ENCODE assay signal across 20 cellular contexts in genomic region chr11:36192723-36193619, GRCh38.
DNase-seq lines count a peak whose midpoint lies in the region; ATAC-seq and TF ChIP-seq lines count a peak whose summit lies in the region.
"Had no signal": no experiment of that assay in that cellular context is flagged by ENCODE, and none has a peak within 500 bp of the region (broad histone marks: within the 10 kb centered on the region; RNA-seq: fewer than 3 reads in every experiment).

No MANE protein-coding gene starts in this region.

- DNase-seq in MM.1S (peak; percentile 85), left lobe of liver (ENCODE audit: low spot score) (no peak), left ventricle myocardium inferior (no peak), SW480 (ENCODE audit: low spot score) (no peak), hypothalamus (lab: John Stamatoyannopoulos, UW) (no peak), WTC11 (ENCODE audit: low spot score) (no peak)
- DNase-seq: Calu3; CD4-positive, alpha-beta T cell; DMS53; Kasumi-1; NCI-H1105; NCI-H187; NCI-H446 treated with DMSO at 0.1 percent for 48 hours; NCI-H748 treated with DMSO at 0.1 percent for 48 hours; PC-3; SJCRH30 had no signal

- H3K4me1 Mint-ChIP-seq in WTC11: peaks cover 24% of the 10 kb centered on the region
- H3K4me1 Mint-ChIP-seq: B cell had no signal

- no peaks in the 10 kb centered on the region for H4K20me1 ChIP-seq in MM.1S (ENCODE audit: insufficient read depth, low read length)

- H3K79me2 ChIP-seq in MM.1S (ENCODE audit: low read length): no peaks in the 10 kb centered on the region

- H3K36me3 ChIP-seq in MM.1S (replicated peaks; ENCODE audit: insufficient read depth, low read length) (no peaks in the 10 kb centered on the region), left ventricle myocardium inferior (no peaks in the 10 kb centered on the region)
- H3K36me3 ChIP-seq: SJCRH30 had no signal

- H3K9me3 Mint-ChIP-seq in WTC11: peaks cover 10% of the 10 kb centered on the region
- H3K9me3 Mint-ChIP-seq: CD4-positive, alpha-beta T cell had no signal

- H3K27me3 Mint-ChIP-seq in WTC11 (ENCODE audit: low read depth): no peaks in the 10 kb centered on the region

- peaks cover 5% of the 10 kb centered on the region for H3K36me3 Mint-ChIP-seq in WTC11

- H3K27ac ChIP-seq in MM.1S (ENCODE audit: low read length) (peak overlapping the region; percentile 38; the same call in 1 of the 2 replicates), left ventricle myocardium inferior (replicated peaks) (no peak overlapping the region)
- H3K27ac ChIP-seq: RWPE1, SJCRH30 had no signal

- H3F3A ChIP-seq in MM.1S (ENCODE audit: insufficient read depth, low read length): no peaks in the 10 kb centered on the region

- TF ChIP-seq CTCF in MM.1S (IDR thresholded peaks at IDR 0.05; ENCODE audit: low read length): no peak
- no peak for TF ChIP-seq CTCF in left ventricle myocardium inferior (IDR thresholded peaks at IDR 0.05; ENCODE audit: borderline replicate concordance)
- TF ChIP-seq CTCF in WTC11 (IDR thresholded peaks at IDR 0.05): no peak

- H3K4me1 ChIP-seq in MM.1S (ENCODE audit: low read length) (peaks cover 13% of the 10 kb centered on the region), left ventricle myocardium inferior (peaks cover 11% of the 10 kb centered on the region)

- H3K9me3 ChIP-seq in MM.1S (replicated peaks; ENCODE audit: insufficient read depth, low read length) (no peaks in the 10 kb centered on the region), left ventricle myocardium inferior (replicated peaks) (no peaks in the 10 kb centered on the region)
- H3K9me3 ChIP-seq: SJCRH30 had no signal

- H3K9me2 ChIP-seq in MM.1S (replicated peaks; ENCODE audit: insufficient read depth, low read length): no peaks in the 10 kb centered on the region

- H3K27me3 ChIP-seq in MM.1S (replicated peaks; ENCODE audit: insufficient read depth, low read length) (no peaks in the 10 kb centered on the region), left ventricle myocardium inferior (ENCODE audit: low read depth) (peaks cover 8% of the 10 kb centered on the region)
- H3K27me3 ChIP-seq: SJCRH30 had no signal

- peak overlapping the region; percentile 35; the same call in 1 of the 2 replicates for H3K4me2 ChIP-seq in MM.1S (ENCODE audit: low read depth, low read length)

- no peak overlapping the region; the same call in 1 of the 2 replicates for H3K27ac Mint-ChIP-seq in WTC11
- H3K27ac Mint-ChIP-seq: B cell; CD4-positive, alpha-beta T cell had no signal

- intact Hi-C loops in left ventricle myocardium inferior (cut with micrococcal nuclease): no loop called here

- H3K4me3 ChIP-seq in MM.1S (ENCODE audit: low read length) (no peak overlapping the region), left ventricle myocardium inferior (no peak overlapping the region)
- H3K4me3 ChIP-seq: SJCRH30 had no signal

- no peak overlapping the region for H3K9ac ChIP-seq in MM.1S (ENCODE audit: low read length)

- ATAC-seq in HG02678 (IDR thresholded peaks at IDR 0.05; ENCODE audit: unreplicated experiment) (peak; percentile 67), left lobe of liver (peak; percentile 71), WTC11 (no peak)
- ATAC-seq: HCT116, PC-3 had no signal

- H2AFZ ChIP-seq in MM.1S (ENCODE audit: low read length): no peak overlapping the region

- no peak overlapping the region for H3K4me3 Mint-ChIP-seq in WTC11
- H3K4me3 Mint-ChIP-seq: B cell; CD4-positive, alpha-beta T cell had no signal

- CTCF ChIA-PET in WTC11 (lab: Charles Lee): interaction anchor here (1.7 to 2.3 kb wide), 2 partner anchors 66 to 73 kb away, joined by 5 read pairs; no protein-coding TSS in a partner anchor

- POLR2A ChIA-PET in WTC11 (lab: Charles Lee): no interaction called here

TF ChIP-seq in WTC11, 78 proteins besides CTCF, POLR2A, EP300 and RAD21:
- no peak for TF ChIP-seq TP53 (CRISPR knock-in tag; IDR thresholded peaks at IDR 0.05)
- no peak for TF ChIP-seq ZBTB43 (CRISPR knock-in tag; IDR thresholded peaks at IDR 0.05)
- TF ChIP-seq ZNF281 (CRISPR knock-in tag; IDR thresholded peaks at IDR 0.05): no peak
- TF ChIP-seq MLX (CRISPR knock-in tag; IDR thresholded peaks at IDR 0.05): no peak
